20 cellular contexts compared by ENCODE assay signal in the genomic region with DNA sequence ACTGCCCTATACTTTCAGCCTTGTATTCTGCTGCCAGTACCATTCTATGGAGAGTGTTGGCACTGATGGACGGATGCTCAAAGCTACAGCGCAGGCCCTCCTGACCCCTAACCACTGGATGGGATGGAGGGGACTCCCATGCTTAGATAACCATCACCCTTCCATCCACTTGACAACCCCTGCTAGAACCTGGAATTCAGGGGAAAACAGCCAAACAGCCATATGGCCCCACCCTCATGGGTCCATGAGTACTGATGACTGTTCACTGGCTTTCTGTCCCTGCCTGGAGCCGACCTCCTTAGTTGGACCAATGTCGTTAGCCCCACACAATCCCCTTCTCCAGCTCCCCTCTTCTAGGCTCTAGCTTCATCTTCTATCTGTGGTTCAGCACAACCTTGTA. TPM values are rescaled to one million over a fixed set of nuclear protein-coding genes. Genes with fewer than 3 reads are reported as not detected.
DNase-seq lines count a peak whose midpoint lies in the region; ATAC-seq, FAIRE-seq and TF ChIP-seq lines count a peak whose summit lies in the region.
"Had no signal": no experiment of that assay in that cellular context is flagged by ENCODE, and none has a peak within 500 bp of the region (broad histone marks: within the 10 kb centered on the region; RNA-seq: fewer than 3 reads in every experiment).

No MANE protein-coding gene starts in this region.

- H3K56ac ChIP-seq in H9 (ENCODE audit: insufficient read length, low read depth, low read length): no peak overlapping the region

- no CpG with 5 or more reads among the region's 4 CpGs for WGBS in H9 (ENCODE audit: extremely low coverage, insufficient read length, low lambda C conversion rate)
- WGBS in neuronal stem cell (ENCODE audit: extremely low coverage in 2 of 2, insufficient read length in 2 of 2, insufficient replicate concordance in 1 of 2), 2 donors: no CpG with 5 or more reads among the region's 4 CpGs

- no peak overlapping the region for H4K5ac ChIP-seq in H9 (ENCODE audit: insufficient read length, low read depth, low read length)

- H3K4me3 Mint-ChIP-seq in H9 (no peak overlapping the region), astrocyte (ENCODE audit: unreplicated experiment) (peak overlapping the region; percentile 40)
- H3K4me3 Mint-ChIP-seq: naive B cell; stimulated activated naive CD8-positive, alpha-beta T cell treated with anti-CD3 and anti-CD28 coated beads, Interleukin-15, Interleukin-2, amounts not matched to agents 100 ng/mL and 50 ng/mL, for 24 hours had no signal

- H2BK12ac ChIP-seq in H9 (ENCODE audit: insufficient read length, low read depth, low read length): no peak overlapping the region
- no peak overlapping the region for H2BK12ac ChIP-seq in neuronal stem cell (ENCODE audit: low read length)

- TF ChIP-seq CTCF in H9 (conservative IDR thresholded peaks at IDR 0.05) (no peak), astrocyte (IDR thresholded peaks at IDR 0.05; ENCODE audit: insufficient read depth, low read depth, low read length) (no peak)

- H3K4me2 ChIP-seq in H9 (ENCODE audit: insufficient read depth, insufficient read length, low read length) (no peak overlapping the region), astrocyte (ENCODE audit: low read length) (no peak overlapping the region), neuronal stem cell (ENCODE audit: insufficient read depth, low read length, poor library complexity, severe bottlenecking) (no peak overlapping the region)

- no peak overlapping the region for H3K4me3 ChIP-seq in astrocyte (ENCODE audit: insufficient read depth, low read depth, low read length)
- H3K4me3 ChIP-seq in neuronal stem cell (ENCODE audit: low read length in 2 of 2): peak overlapping the region in 1 of 2 donors; percentile 37
- H3K4me3 ChIP-seq in H7 (ENCODE audit: insufficient read depth, low read depth, low read length): no peak overlapping the region
- H3K4me3 ChIP-seq: gastroesophageal sphincter, transverse colon had no signal

- H3K27me3 Mint-ChIP-seq in H9 (ENCODE audit: low read depth) (no peaks in the 10 kb centered on the region; the same call in 1 of the 2 replicates), astrocyte (ENCODE audit: low read depth, unreplicated experiment) (no peaks in the 10 kb centered on the region)
- H3K27me3 Mint-ChIP-seq: naive B cell; stimulated activated naive CD8-positive, alpha-beta T cell treated with anti-CD3 and anti-CD28 coated beads, Interleukin-15, Interleukin-2, amounts not matched to agents 100 ng/mL and 50 ng/mL, for 24 hours had no signal

- H2AFZ ChIP-seq in H9 (ENCODE audit: low read length) (no peak overlapping the region), astrocyte (ENCODE audit: low read depth, low read length) (no peak overlapping the region), neuronal stem cell (ENCODE audit: low read length) (no peak overlapping the region)

- H4K20me1 ChIP-seq in H9 (ENCODE audit: control insufficient read depth, insufficient read depth, insufficient read length) (no peaks in the 10 kb centered on the region), astrocyte (ENCODE audit: insufficient read depth, low read length) (peaks cover 28% of the 10 kb centered on the region)

- peak; percentile 19 for DNase-seq in activated CD4-positive, CD25-positive, alpha-beta regulatory T cell treated with anti-CD3 and anti-CD28 coated beads, Interleukin-2, amount 50 U/mL, for 72 hours
- no peak for DNase-seq in activated CD4-positive, CD25-positive, alpha-beta regulatory T cell (lab: John Stamatoyannopoulos, UW)
- DNase-seq in H9 (peak; percentile 14), astrocyte (ENCODE audit: low read depth) (no peak), neuronal stem cell (ENCODE audit: low spot score) (no peak), H7 (no peak)
- DNase-seq: Caco-2; kidney glomerular epithelial cell; mammary epithelial cell; naive B cell; NCI-H524; SHP77; stimulated activated CD4-positive, alpha-beta T cell treated with anti-CD3 and anti-CD28 coated beads, Interleukin-1b, Interleukin-23, amount 100 ng/mL, for 48 hours; transverse colon; WERI-Rb-1 had no signal

- H3K79me2 ChIP-seq in H9 (ENCODE audit: insufficient read depth, low read length): no peaks in the 10 kb centered on the region
- H3K79me2 ChIP-seq in astrocyte (ENCODE audit: insufficient read depth, low read length): peaks cover 39% of the 10 kb centered on the region

- H3K9ac ChIP-seq in H9 (ENCODE audit: extremely low read depth, insufficient read length, low read length) (no peak overlapping the region), astrocyte (ENCODE audit: low read length) (no peak overlapping the region), neuronal stem cell (ENCODE audit: low read depth, low read length, poor library complexity) (no peak overlapping the region)

- H3K36me3 Mint-ChIP-seq in H9 (ENCODE audit: insufficient read depth in 1 of 3, low read depth in 3 of 3) (peaks cover 16 to 43% (median 25%) of the 10 kb centered on the region in 3 experiments), astrocyte (ENCODE audit: low read depth, unreplicated experiment) (peaks cover 36% of the 10 kb centered on the region)

- no peak overlapping the region for H2BK20ac ChIP-seq in H9 (ENCODE audit: low read depth, low read length, poor library complexity, severe bottlenecking)

- H3K4me1 ChIP-seq in H9 (ENCODE audit: insufficient read depth, low read length) (no peaks in the 10 kb centered on the region; the same call in 1 of the 2 replicates), astrocyte (ENCODE audit: insufficient read depth, low read length) (peaks cover 25% of the 10 kb centered on the region), neuronal stem cell (ENCODE audit: control insufficient read depth in 2 of 2, insufficient read depth in 1 of 2, low read depth in 1 of 2, low read length in 2 of 2) (no peaks in the 10 kb centered on the region)
- H3K4me1 ChIP-seq: gastroesophageal sphincter, transverse colon had no signal

- H2BK120ac ChIP-seq in H9 (ENCODE audit: low read depth, low read length, poor library complexity, severe bottlenecking) (no peak overlapping the region), neuronal stem cell (ENCODE audit: low read depth, low read length) (no peak overlapping the region)

- H3K27ac Mint-ChIP-seq in H9 (no peak overlapping the region; a peak in 1 of 7 replicates), astrocyte (ENCODE audit: unreplicated experiment) (no peak overlapping the region)

- H3K9me3 Mint-ChIP-seq in H9: no peaks in the 10 kb centered on the region; a peak in 1 of 5 replicates
- H3K9me3 Mint-ChIP-seq in astrocyte (ENCODE audit: unreplicated experiment): peaks cover 2% of the 10 kb centered on the region
- H3K9me3 Mint-ChIP-seq: naive B cell; stimulated activated naive CD8-positive, alpha-beta T cell treated with anti-CD3 and anti-CD28 coated beads, Interleukin-15, Interleukin-2, amounts not matched to agents 100 ng/mL and 50 ng/mL, for 24 hours had no signal

- H3K9me3 ChIP-seq in H9 (ENCODE audit: control insufficient read depth, low read depth, low read length): no peaks in the 10 kb centered on the region
- H3K9me3 ChIP-seq in astrocyte (ENCODE audit: insufficient read depth, low read depth, low read length): no peaks in the 10 kb centered on the region
- H3K9me3 ChIP-seq in neuronal stem cell (replicated peaks in 1 of 2; ENCODE audit: control insufficient read depth in 2 of 2, insufficient read depth in 1 of 2, low read depth in 1 of 2, low read length in 2 of 2): no peaks in the 10 kb centered on the region
- H3K9me3 ChIP-seq: Caco-2, gastroesophageal sphincter, transverse colon had no signal

- no peak overlapping the region for H4K91ac ChIP-seq in H9 (ENCODE audit: insufficient read length, low read depth, low read length)
- no peak overlapping the region for H4K91ac ChIP-seq in neuronal stem cell (ENCODE audit: low read depth, low read length, poor library complexity)

- no peak overlapping the region for H3K27ac ChIP-seq in H9 (ENCODE audit: insufficient read length, low read depth, low read length)
- H3K27ac ChIP-seq in astrocyte (ENCODE audit: low read depth, low read length): no peak overlapping the region
- H3K27ac ChIP-seq in neuronal stem cell (replicated peaks; ENCODE audit: low read length): no peak overlapping the region
- H3K27ac ChIP-seq: 22Rv1, gastroesophageal sphincter, transverse colon, WERI-Rb-1 had no signal

- ATAC-seq in HG03196 (IDR thresholded peaks at IDR 0.05; ENCODE audit: unreplicated experiment): no peak
- no peak for ATAC-seq in GM21367 (IDR thresholded peaks at IDR 0.05; ENCODE audit: unreplicated experiment)
- ATAC-seq: gastroesophageal sphincter had no signal

- no peak overlapping the region for H2BK15ac ChIP-seq in H9 (ENCODE audit: low read depth, low read length)
- H2BK15ac ChIP-seq in neuronal stem cell (ENCODE audit: low read length): no peak overlapping the region

- H2AK5ac ChIP-seq in H9 (ENCODE audit: insufficient read length, low read length) (no peak overlapping the region), neuronal stem cell (ENCODE audit: low read depth, low read length) (no peak overlapping the region)

- H3K4me1 Mint-ChIP-seq in H9 (no peaks in the 10 kb centered on the region), astrocyte (ENCODE audit: low read depth, unreplicated experiment) (peaks cover 20% of the 10 kb centered on the region)
- H3K4me1 Mint-ChIP-seq: naive B cell had no signal

- H3K36me3 ChIP-seq in astrocyte (ENCODE audit: insufficient read depth, low read length): peaks cover 36% of the 10 kb centered on the region
- H3K36me3 ChIP-seq in neuronal stem cell (replicated peaks in 1 of 2; ENCODE audit: control insufficient read depth in 2 of 2, insufficient read depth in 2 of 2, low read length in 2 of 2): peaks cover 0 to 10% of the 10 kb centered on the region in 2 donors
- peaks cover 18% of the 10 kb centered on the region for H3K36me3 ChIP-seq in H7 (replicated peaks; ENCODE audit: control insufficient read depth, insufficient read depth, low read length)

- H3T11ph ChIP-seq in H9 (ENCODE audit: low read length): no peak overlapping the region

- no peak overlapping the region for H2BK5ac ChIP-seq in H9 (ENCODE audit: insufficient read length, low read length)
- H2BK5ac ChIP-seq in neuronal stem cell (ENCODE audit: low read length): no peak overlapping the region

- no peak for FAIRE-seq in astrocyte (lab: Jason Lieb, UNC)

- H4K8ac ChIP-seq in H9 (replicated peaks; ENCODE audit: insufficient read length, low read depth, low read length) (no peak overlapping the region), neuronal stem cell (ENCODE audit: low read depth, low read length) (no peak overlapping the region)

- H3K14ac ChIP-seq in H9 (ENCODE audit: insufficient read depth, low read length) (no peak overlapping the region), neuronal stem cell (ENCODE audit: low read length) (no peak overlapping the region)

- no peak overlapping the region for H3K23ac ChIP-seq in H9 (ENCODE audit: insufficient read length, low read depth, low read length)
- H3K23ac ChIP-seq in neuronal stem cell (ENCODE audit: low read depth, low read length, poor library complexity): no peak overlapping the region

- H3K4ac ChIP-seq in H9 (ENCODE audit: low read depth, low read length): no peak overlapping the region
- H3K4ac ChIP-seq in neuronal stem cell (ENCODE audit: low read length): no peak overlapping the region

- H3K23me2 ChIP-seq in H9 (ENCODE audit: insufficient read length, low read depth, low read length, poor library complexity, severe bottlenecking): no peaks in the 10 kb centered on the region

- H3K18ac ChIP-seq in H9 (ENCODE audit: insufficient read length, low read depth, low read length) (no peak overlapping the region), neuronal stem cell (ENCODE audit: low read length) (peak overlapping the region; percentile 7)

- H3K79me1 ChIP-seq in H9 (ENCODE audit: insufficient read depth, low read depth, low read length, poor library complexity, severe bottlenecking): no peaks in the 10 kb centered on the region
- H3K79me1 ChIP-seq in neuronal stem cell (ENCODE audit: low read depth, low read length): no peaks in the 10 kb centered on the region

- H3K27me3 ChIP-seq in H9 (ENCODE audit: insufficient read depth, low read length) (no peaks in the 10 kb centered on the region), astrocyte (ENCODE audit: insufficient read depth, low read length) (no peaks in the 10 kb centered on the region), neuronal stem cell (ENCODE audit: control insufficient read depth in 3 of 3, insufficient read depth in 3 of 3, low read depth in 1 of 3, low read length in 3 of 3) (no peaks in the 10 kb centered on the region), H7 (ENCODE audit: control insufficient read depth, insufficient read depth, low read length) (no peaks in the 10 kb centered on the region)
- H3K27me3 ChIP-seq: gastroesophageal sphincter, transverse colon had no signal

RNA-seq across cellular contexts. Expression of a gene that starts 16.2 kb away (rescaled TPM):
- 29.3 and 29.4 TPM in 2 replicates for total RNA-seq in H9 (2021)
- 35.0 and 36.4 TPM in 2 replicates for total RNA-seq in astrocyte
- 1.4 TPM for polyA plus RNA-seq in neuronal stem cell (2013, experiment 1 of 2)
- polyA plus RNA-seq in neuronal stem cell (2013, experiment 2 of 2): 1.6 TPM
- total RNA-seq in H7 (2014; rRNA removed; shearing (Covaris generic)): 24.9 and 25.1 TPM in 2 replicates

RNA-seq across cellular contexts. Expression of a gene that starts 53.5 kb away (rescaled TPM):
- total RNA-seq in H9 (2021) (80.6 and 82.4 TPM in 2 replicates), astrocyte (24.8 and 27.2 TPM in 2 replicates)
- 85.0 TPM for polyA plus RNA-seq in neuronal stem cell (2013, experiment 1 of 2)
- polyA plus RNA-seq in neuronal stem cell (2013, experiment 2 of 2): 86.3 TPM
- total RNA-seq in H7 (2014; rRNA removed; shearing (Covaris generic)): 33.1 and 57.6 TPM in 2 replicates

Comparison
In these comparisons a context has a peak if more than half of its experiments do, and no peak if none do; other contexts are left out.
1. DNase-seq: peak in activated CD4-positive, CD25-positive, alpha-beta regulatory T cell treated with anti-CD3 and anti-CD28 coated beads, Interleukin-2, amount 50 U/mL, for 72 hours (single experiment) and H9 (single experiment); none in activated CD4-positive, CD25-positive, alpha-beta regulatory T cell (0 of 4), astrocyte (single experiment), neuronal stem cell (single experiment) and H7 (single experiment).